Comparison of ENCODE assay signal across 8 cellular contexts in the genomic region with DNA sequence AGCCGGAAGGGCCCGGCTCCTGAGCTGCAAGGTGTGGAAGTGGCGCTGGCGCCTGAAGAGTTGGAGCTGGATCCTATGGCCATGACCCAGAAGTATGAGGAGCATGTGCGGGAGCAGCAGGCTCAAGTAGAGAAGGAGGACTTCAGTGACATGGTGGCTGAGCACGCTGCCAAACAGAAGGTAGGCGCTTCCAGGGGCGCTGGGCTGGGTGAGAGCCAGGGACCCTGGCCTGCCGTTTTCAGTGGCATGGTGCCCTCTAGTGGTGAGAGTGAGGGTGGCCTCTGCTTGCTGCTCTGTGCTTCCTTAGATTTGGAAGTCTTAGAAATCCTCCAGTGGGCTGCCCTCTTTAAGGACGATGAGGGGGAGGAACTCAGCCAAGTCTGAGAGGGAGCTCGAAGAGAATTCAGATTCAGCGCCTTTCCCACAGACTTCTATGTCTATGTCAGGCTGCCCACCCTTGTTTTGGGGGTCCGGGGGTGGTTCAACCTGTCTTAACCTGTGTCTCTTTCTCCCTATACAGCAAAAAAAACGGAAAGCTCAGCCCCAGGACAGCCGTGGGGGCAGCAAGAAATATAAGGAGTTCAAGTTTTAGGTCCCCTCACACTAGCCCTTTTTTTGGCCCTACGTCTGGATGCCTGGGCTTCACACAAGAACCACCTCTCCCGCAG. TPM values are rescaled to one million over a fixed set of nuclear protein-coding genes. Genes with fewer than 3 reads are reported as not detected.
A peak's percentile ranks its signal among the peaks of the same experiment; 100 is the strongest.
DNase-seq lines count a peak whose midpoint lies in the region; ATAC-seq and TF ChIP-seq lines count a peak whose summit lies in the region.

No MANE protein-coding gene starts in this region.

- peaks cover 15% of the 10 kb centered on the region for H3K79me2 ChIP-seq in OCI-LY1 (ENCODE audit: insufficient read depth, low read length)

- H3K27me3 ChIP-seq in BLaER1 treated with 17β-estradiol and CSF1 and Interleukin-3, amounts not matched to agents 10 nM and 100 nM: no peaks in the 10 kb centered on the region
- no peaks in the 10 kb centered on the region for H3K27me3 ChIP-seq in OCI-LY1 (ENCODE audit: insufficient read depth, low read length)

- TF ChIP-seq POLR2A in erythroblast (IDR thresholded peaks at IDR 0.05; ENCODE audit: low read length): no peak

- peak; percentile 92 for TF ChIP-seq CTCF in HFF-Myc (IDR thresholded peaks at IDR 0.05; ENCODE audit: low read depth, low read length, missing control alignments)
- TF ChIP-seq CTCF in OCI-LY1 (IDR thresholded peaks at IDR 0.05; ENCODE audit: low read length): peak; percentile 93

- no peaks in the 10 kb centered on the region for H3K9me2 ChIP-seq in OCI-LY1 (ENCODE audit: low read depth, low read length)

- H3K4me1 ChIP-seq in BLaER1 treated with 17β-estradiol and CSF1 and Interleukin-3, amounts not matched to agents 10 nM and 100 nM: peaks cover 53 to 69% (median 61%) of the 10 kb centered on the region in 10 experiments
- H3K4me1 ChIP-seq in OCI-LY1 (ENCODE audit: insufficient read depth, low read length, severe bottlenecking): peaks cover 39% of the 10 kb centered on the region

- peak overlapping the region; percentile 82 to 96 (median 92) for H3K27ac ChIP-seq in BLaER1 treated with 17β-estradiol and CSF1 and Interleukin-3, amounts not matched to agents 10 nM and 100 nM
- H3K27ac ChIP-seq in OCI-LY1 (ENCODE audit: low read depth, low read length, poor library complexity, severe bottlenecking): peak overlapping the region; percentile 91

- peak overlapping the region in 7 of 10 experiments; percentile 83 to 95 (median 90); a peak in 6 of 20 replicates for H3K4me3 ChIP-seq in BLaER1 treated with 17β-estradiol and CSF1 and Interleukin-3, amounts not matched to agents 10 nM and 100 nM
- H3K4me3 ChIP-seq in HFF-Myc (replicated peaks; ENCODE audit: low read depth, low read length) (no peak overlapping the region), OCI-LY1 (ENCODE audit: low read depth, low read length, poor library complexity, severe bottlenecking) (no peak overlapping the region)

- H3K9me3 Mint-ChIP-seq in naive B cell: peaks cover 0 to 2% (median 0%) of the 10 kb centered on the region in 7 donors

- H2AFZ ChIP-seq in OCI-LY1 (ENCODE audit: low read length): no peak overlapping the region

- peaks cover 53 to 69% (median 63%) of the 10 kb centered on the region in 11 experiments for H3K36me3 ChIP-seq in BLaER1 treated with 17β-estradiol and CSF1 and Interleukin-3, amounts not matched to agents 10 nM and 100 nM
- peaks cover 68% of the 10 kb centered on the region for H3K36me3 ChIP-seq in OCI-LY1 (ENCODE audit: insufficient read depth, low read length)

- peaks cover 19 to 23% of the 10 kb centered on the region in 2 donors for H3K36me3 Mint-ChIP-seq in naive B cell

- peaks cover 30 to 84% (median 57%) of the 10 kb centered on the region in 11 experiments; a peak in 19 of 22 replicates for H4K20me1 ChIP-seq in BLaER1 treated with 17β-estradiol and CSF1 and Interleukin-3, amounts not matched to agents 10 nM and 100 nM
- H4K20me1 ChIP-seq in OCI-LY1 (ENCODE audit: insufficient read depth, low read length): no peaks in the 10 kb centered on the region

- ATAC-seq in naive B cell (ENCODE audit: low read depth in 2 of 2) (peak; percentile 29 to 32), HG02973 (IDR thresholded peaks at IDR 0.05; ENCODE audit: unreplicated experiment) (no peak)

- no peaks in the 10 kb centered on the region for H3K27me3 Mint-ChIP-seq in naive B cell

- H3K4me1 Mint-ChIP-seq in naive B cell: peaks cover 51 to 63% (median 62%) of the 10 kb centered on the region in 3 donors

- peak overlapping the region; percentile 79 to 94 (median 89); a peak in 21 of 22 replicates for H3K9ac ChIP-seq in BLaER1 treated with 17β-estradiol and CSF1 and Interleukin-3, amounts not matched to agents 10 nM and 100 nM
- no peak overlapping the region; the same call in 1 of the 2 replicates for H3K9ac ChIP-seq in OCI-LY1 (ENCODE audit: low read length)

- DNase-seq in HFF-Myc (ENCODE audit: extremely low read depth, low read depth) (peak; percentile 52), erythroblast (lab: John Stamatoyannopoulos, UW) (peak; percentile 74 to 85), naive B cell (peak; percentile 71)
- peak; percentile 78 for DNase-seq in activated T-cell treated with anti-CD3 and anti-CD28 coated beads, Interleukin-2, amount 50 U/mL, for 1 hour
- peak; percentile 60 for DNase-seq in stimulated activated naive CD4-positive, alpha-beta T cell treated with Interleukin-2 at 50 U/mL for 16 hours (lab: John Stamatoyannopoulos, UW)

- peak overlapping the region; percentile 88 to 98 (median 94) for H3K4me2 ChIP-seq in BLaER1 treated with 17β-estradiol and CSF1 and Interleukin-3, amounts not matched to agents 10 nM and 100 nM
- H3K4me2 ChIP-seq in OCI-LY1 (ENCODE audit: low read length): peak overlapping the region; percentile 72; the same call in 1 of the 2 replicates

- no peaks in the 10 kb centered on the region for H3K9me3 ChIP-seq in BLaER1 treated with 17β-estradiol and CSF1 and Interleukin-3, amounts not matched to agents 10 nM and 100 nM (replicated peaks in 1 of 11)
- H3K9me3 ChIP-seq in OCI-LY1 (ENCODE audit: low read length): 0 out of 2 replicates have a peak, but pooled peaks cover 5% of the 10 kb centered on the region

- peak overlapping the region; percentile 88 to 98 (median 96) for H3K27ac Mint-ChIP-seq in naive B cell

- H3F3A ChIP-seq in OCI-LY1 (ENCODE audit: insufficient read depth, low read length): peaks cover 11% of the 10 kb centered on the region; the same call in 1 of the 2 replicates

- peak overlapping the region; percentile 28 to 98 (median 90) for H3K4me3 Mint-ChIP-seq in naive B cell

RNA-seq across cellular contexts. Expression of a gene that starts 1.8 kb away (rescaled TPM):
- 100 to 1,000 TPM in 1 of 6 donors, 10 to 100 TPM in 5; 44.3 to 133 (median 57.3) TPM for polyA plus RNA-seq in naive B cell (ENCODE audit: low read depth in 6 of 6)

RNA-seq across cellular contexts. Expression of a gene that starts 16.1 kb away (rescaled TPM):
- polyA plus RNA-seq in naive B cell (ENCODE audit: low read depth in 6 of 6): 100 to 1,000 TPM in 1 of 6 donors, 10 to 100 TPM in 5; 68.8 to 106 (median 85.2) TPM

RNA-seq across cellular contexts. Expression of a gene that starts 19.3 kb away (rescaled TPM):
- polyA plus RNA-seq in naive B cell (ENCODE audit: low read depth in 6 of 6): not detected

RNA-seq across cellular contexts. Expression of a gene that starts 42.0 kb away (rescaled TPM):
- polyA plus RNA-seq in naive B cell (ENCODE audit: low read depth in 6 of 6): under 1 TPM in 1 of 6 donors, not detected in 5; 0.11 TPM

RNA-seq across cellular contexts. Expression of a gene that starts 56.5 kb away (rescaled TPM):
- polyA plus RNA-seq in naive B cell (ENCODE audit: low read depth in 6 of 6): not detected

Comparison
In these comparisons a context has a peak if more than half of its experiments do, and no peak if none do; other contexts are left out.
1. H3K4me3 ChIP-seq: peak in BLaER1 treated with 17β-estradiol and CSF1 and Interleukin-3, amounts not matched to agents 10 nM and 100 nM (7 of 10); none in HFF-Myc (single experiment) and OCI-LY1 (single experiment).
2. Peak in every context shown above with its lines, with median percentiles within 50 percentile points of each other: DNase-seq.